23 cellular contexts compared by ENCODE assay signal in the genomic region with DNA sequence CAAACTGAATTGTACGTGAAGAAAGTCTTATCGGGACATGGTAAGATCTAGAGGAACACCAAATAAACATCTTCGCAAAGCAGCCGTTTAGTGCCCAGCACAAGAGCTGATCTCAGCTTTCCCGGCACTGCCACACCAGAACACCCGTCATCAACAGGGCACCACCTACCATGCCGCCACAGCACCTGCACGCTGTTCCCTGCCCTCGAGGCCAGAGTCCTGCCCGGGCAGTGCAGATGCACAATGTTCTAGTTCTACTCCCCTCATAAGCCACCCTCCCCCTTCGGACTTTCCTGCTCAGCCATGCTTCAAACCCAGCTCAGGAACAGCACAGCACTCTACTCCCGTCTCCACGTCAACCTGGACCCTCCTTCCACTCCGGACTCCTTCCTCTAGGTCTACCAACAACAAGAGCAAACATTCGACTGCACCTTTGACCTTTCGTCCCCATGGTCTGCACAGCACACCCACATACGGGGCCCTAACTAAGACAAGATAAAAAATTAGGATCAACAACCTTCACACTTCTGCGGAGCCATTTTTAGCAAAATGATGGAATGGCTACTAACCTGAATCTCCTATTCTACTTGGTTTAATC. TPM values are rescaled to one million over a fixed set of nuclear protein-coding genes. Genes with fewer than 3 reads are reported as not detected.
DNase-seq lines count a peak whose midpoint lies in the region; ATAC-seq, FAIRE-seq and TF ChIP-seq lines count a peak whose summit lies in the region.
"Had no signal": no experiment of that assay in that cellular context is flagged by ENCODE, and none has a peak within 500 bp of the region (broad histone marks: within the 10 kb centered on the region; RNA-seq: fewer than 3 reads in every experiment).

No MANE protein-coding gene starts in this region.

- H3K4me3 Mint-ChIP-seq in activated T-cell treated with anti-CD3 and anti-CD28 coated beads, Interleukin-2, amount 50 U/mL, for 72 hours: no peak overlapping the region
- no peak overlapping the region for H3K4me3 Mint-ChIP-seq in chondrocyte (ENCODE audit: unreplicated experiment)
- H3K4me3 Mint-ChIP-seq: CD8-positive, alpha-beta T cell; GM23338 had no signal

- 28% methylated on average over 14 of the region's 18 CpGs for WGBS in right lobe of liver (ENCODE audit: insufficient coverage, low coverage, low lambda C conversion rate, missing lambda C conversion rate)

- H3K4me1 Mint-ChIP-seq in activated T-cell treated with anti-CD3 and anti-CD28 coated beads, Interleukin-2, amount 50 U/mL, for 72 hours (ENCODE audit: low read depth): peaks cover 4% of the 10 kb centered on the region
- H3K4me1 Mint-ChIP-seq in chondrocyte (ENCODE audit: low read depth): peaks cover 12% of the 10 kb centered on the region

- H3K4me3 ChIP-seq in bronchial epithelial cell (ENCODE audit: low read depth, low read length): no peak overlapping the region
- H3K4me3 ChIP-seq in right lobe of liver: no peak overlapping the region
- H3K4me3 ChIP-seq: GM23338 had no signal

- FAIRE-seq in bronchial epithelial cell (lab: Jason Lieb, UNC): peak; percentile 96
- FAIRE-seq: GM12891 had no signal

- H3K36me3 ChIP-seq in bronchial epithelial cell (ENCODE audit: control insufficient read depth, insufficient read depth, low read length) (peaks cover 6% of the 10 kb centered on the region), right lobe of liver (peaks cover 0 to 22% (median 11%) of the 10 kb centered on the region in 4 donors)

- intact Hi-C loops in right lobe of liver (cut with DNase I): no loop called here

- no peaks in the 10 kb centered on the region for H3K9me3 ChIP-seq in right lobe of liver
- H3K9me3 ChIP-seq: BE2C had no signal

- TF ChIP-seq CTCF in bronchial epithelial cell (IDR thresholded peaks at IDR 0.05; ENCODE audit: insufficient read depth, low read length, severe bottlenecking) (no peak), right lobe of liver (IDR thresholded peaks at IDR 0.05) (no peak), chondrocyte (IDR thresholded peaks at IDR 0.05) (no peak)

- H3K27me3 Mint-ChIP-seq in activated T-cell treated with anti-CD3 and anti-CD28 coated beads, Interleukin-2, amount 50 U/mL, for 72 hours (ENCODE audit: low read depth): no peaks in the 10 kb centered on the region
- H3K27me3 Mint-ChIP-seq in chondrocyte (ENCODE audit: low read depth): no peaks in the 10 kb centered on the region

- TF ChIP-seq POLR2A in right lobe of liver (IDR thresholded peaks at IDR 0.05): no peak

- H3K36me3 Mint-ChIP-seq in activated T-cell treated with anti-CD3 and anti-CD28 coated beads, Interleukin-2, amount 50 U/mL, for 72 hours (ENCODE audit: insufficient read depth in 2 of 2): peaks cover 3 to 23% of the 10 kb centered on the region in 2 donors
- H3K36me3 Mint-ChIP-seq in chondrocyte (ENCODE audit: low read depth): peaks cover 17% of the 10 kb centered on the region

- ATAC-seq in activated T-cell treated with anti-CD3 and anti-CD28 coated beads, Interleukin-2, amount 50 U/mL, for 72 hours (replicated peaks in 1 of 2): no peak
- ATAC-seq in right lobe of liver (peak; percentile 92 to 98 (median 95)), HG03039 (IDR thresholded peaks at IDR 0.05; ENCODE audit: unreplicated experiment) (no peak)
- ATAC-seq: CD8-positive, alpha-beta T cell; GM23338 had no signal

- H3K27me3 ChIP-seq in bronchial epithelial cell (ENCODE audit: control insufficient read depth, insufficient read depth, low read length): no peaks in the 10 kb centered on the region
- H3K27me3 ChIP-seq in right lobe of liver: no peaks in the 10 kb centered on the region
- H3K27me3 ChIP-seq: BE2C had no signal

- H3K9me3 Mint-ChIP-seq in activated T-cell treated with anti-CD3 and anti-CD28 coated beads, Interleukin-2, amount 50 U/mL, for 72 hours: no peaks in the 10 kb centered on the region
- H3K9me3 Mint-ChIP-seq in chondrocyte (ENCODE audit: low read depth): no peaks in the 10 kb centered on the region
- H3K9me3 Mint-ChIP-seq: CD8-positive, alpha-beta T cell; GM23338 had no signal

- peak overlapping the region; percentile 57 for H3K27ac Mint-ChIP-seq in activated T-cell treated with anti-CD3 and anti-CD28 coated beads, Interleukin-2, amount 50 U/mL, for 72 hours
- H3K27ac Mint-ChIP-seq in chondrocyte (ENCODE audit: unreplicated experiment): no peak overlapping the region
- H3K27ac Mint-ChIP-seq: CD8-positive, alpha-beta T cell; GM23338 had no signal

- peaks cover 0 to 6% (median 0%) of the 10 kb centered on the region in 4 donors for H3K4me1 ChIP-seq in right lobe of liver
- H3K4me1 ChIP-seq: BE2C had no signal

- peak overlapping the region; percentile 44 to 57 (median 57) for H3K27ac ChIP-seq in right lobe of liver

- DNase-seq in activated T-cell treated with anti-CD3 and anti-CD28 coated beads, Interleukin-2, amount 50 U/mL, for 72 hours: no peak
- DNase-seq in activated T-cell treated with anti-CD3 and anti-CD28 coated beads, Interleukin-2, amount 50 U/mL, for 48 hours: no peak
- DNase-seq in bronchial epithelial cell (ENCODE audit: low read depth): no peak
- peak; percentile 75 to 85 (median 78) for DNase-seq in right lobe of liver
- DNase-seq in chondrocyte (ENCODE audit: low spot score): no peak
- DNase-seq in stimulated activated CD4-positive, alpha-beta T cell treated with anti-CD3 and anti-CD28 coated beads, Interleukin-2, amount 100 ng/mL, for 48 hours: no peak
- DNase-seq in activated CD4-positive, CD25-positive, alpha-beta regulatory T cell treated with anti-CD3 and anti-CD28 coated beads, Interleukin-2, amount 50 U/mL, for 72 hours: no peak
- DNase-seq: 8988T; BE2C; CD8-positive, alpha-beta T cell; DMS53; KG1; MV-4-11; NCI-H1694 treated with DMSO at 0.1 percent for 48 hours; NCI-H2107; NCI-H2227 treated with DMSO at 0.1 percent for 48 hours; NCI-H524; NCI-H82; OCI-M1; Right ventricle myocardium superior had no signal

RNA-seq across cellular contexts. Expression of a gene that starts 25.1 kb away (rescaled TPM):
- 10 to 100 TPM; 53.9 to 59.6 TPM for total RNA-seq in activated T-cell treated with anti-CD3 and anti-CD28 coated beads, Interleukin-2, amount 50 U/mL, for 72 hours
- 17.6 and 18.4 TPM in 2 replicates for total RNA-seq in bronchial epithelial cell
- 10 to 100 TPM; 13.0 to 20.0 (median 17.6) TPM for total RNA-seq in right lobe of liver
- 16.3 to 32.4 TPM (median 18.5 TPM) in 3 replicates for total RNA-seq in chondrocyte

Comparison
In these comparisons a context has a peak if more than half of its experiments do, and no peak if none do; other contexts are left out.
1. ATAC-seq: peak in right lobe of liver (4 of 4); none in activated T-cell treated with anti-CD3 and anti-CD28 coated beads, Interleukin-2, amount 50 U/mL, for 72 hours (0 of 2) and HG03039 (single experiment).
2. DNase-seq: peak in right lobe of liver (3 of 3); none in activated T-cell treated with anti-CD3 and anti-CD28 coated beads, Interleukin-2, amount 50 U/mL, for 72 hours (0 of 2), activated T-cell treated with anti-CD3 and anti-CD28 coated beads, Interleukin-2, amount 50 U/mL, for 48 hours (0 of 2), bronchial epithelial cell (single experiment), chondrocyte (single experiment), stimulated activated CD4-positive, alpha-beta T cell treated with anti-CD3 and anti-CD28 coated beads, Interleukin-2, amount 100 ng/mL, for 48 hours (0 of 2) and activated CD4-positive, CD25-positive, alpha-beta regulatory T cell treated with anti-CD3 and anti-CD28 coated beads, Interleukin-2, amount 50 U/mL, for 72 hours (single experiment).